9 cellular contexts compared by ENCODE assay signal in the genomic region with DNA sequence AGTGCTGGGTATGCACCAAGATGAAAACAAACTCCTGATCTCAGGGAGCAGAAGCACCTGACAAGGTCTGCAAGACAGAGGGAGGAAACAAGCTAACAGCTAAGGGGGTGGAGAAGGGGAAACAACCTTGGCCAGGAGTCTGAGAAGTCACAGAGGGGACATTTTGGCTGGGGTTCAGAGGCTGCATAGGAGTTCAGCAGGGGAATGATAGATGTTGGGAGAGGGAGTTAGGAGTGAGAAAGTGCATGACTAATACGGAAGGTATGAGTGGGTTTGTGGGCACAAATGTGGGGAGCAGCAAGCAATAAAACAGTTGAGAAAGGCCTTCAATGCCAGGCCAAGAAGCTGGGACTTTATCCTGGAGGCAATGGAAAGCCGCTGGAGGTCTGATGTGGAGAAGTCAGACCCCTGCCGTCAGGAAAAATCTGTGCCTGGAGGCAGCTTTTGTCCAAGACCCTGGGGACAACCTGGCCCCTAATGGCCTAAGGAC. TPM values are rescaled to one million over a fixed set of nuclear protein-coding genes. Genes with fewer than 3 reads are reported as not detected.
A peak's percentile ranks its signal among the peaks of the same experiment; 100 is the strongest.
DNase-seq lines count a peak whose midpoint lies in the region; ATAC-seq and TF ChIP-seq lines count a peak whose summit lies in the region.
"Had no signal": no experiment of that assay in that cellular context is flagged by ENCODE, and none has a peak within 500 bp of the region (broad histone marks: within the 10 kb centered on the region; RNA-seq: fewer than 3 reads in every experiment).

No MANE protein-coding gene starts in this region.

- H3K4me3 ChIP-seq in fibroblast of lung (replicated peaks in 1 of 4; ENCODE audit: control extremely low read depth in 1 of 4, insufficient read depth in 1 of 4, low read depth in 3 of 4, low read length in 4 of 4), result no peak overlapping the region
- H3K4me3 ChIP-seq in effector memory CD4-positive, alpha-beta T cell (ENCODE audit: insufficient read depth, low read depth, low read length, poor library complexity, severe bottlenecking), result no peak overlapping the region

- no peaks in the 10 kb centered on the region for H3K27me3 Mint-ChIP-seq in activated CD4-positive, alpha-beta T cell treated with anti-CD3 and anti-CD28 coated beads for 36 hours
- H3K27me3 Mint-ChIP-seq in activated CD4-positive, alpha-beta T cell treated with anti-CD3 and anti-CD28 coated beads, Interleukin-2, amount 10 ng/mL, durations not matched to agents 24 days and 14 days, result peaks cover 6% of the 10 kb centered on the region
- peaks cover 13% of the 10 kb centered on the region for H3K27me3 Mint-ChIP-seq in stimulated activated naive CD8-positive, alpha-beta T cell treated with anti-CD3 and anti-CD28 coated beads, Interleukin-15, amount 100 ng/mL, for 72 hours

- peaks cover 16% of the 10 kb centered on the region for H3K4me1 Mint-ChIP-seq in activated CD4-positive, alpha-beta T cell treated with anti-CD3 and anti-CD28 coated beads for 36 hours
- H3K4me1 Mint-ChIP-seq in activated CD4-positive, alpha-beta T cell treated with anti-CD3 and anti-CD28 coated beads, Interleukin-2, amount 10 ng/mL, durations not matched to agents 24 days and 14 days, result peaks cover 9% of the 10 kb centered on the region
- H3K4me1 Mint-ChIP-seq in stimulated activated naive CD8-positive, alpha-beta T cell treated with anti-CD3 and anti-CD28 coated beads, Interleukin-15, amount 100 ng/mL, for 72 hours, result peaks cover 33% of the 10 kb centered on the region

- peak; percentile 51 for DNase-seq in activated CD4-positive, alpha-beta T cell treated with anti-CD3 and anti-CD28 coated beads for 36 hours
- no peak for DNase-seq in activated CD4-positive, alpha-beta T cell treated with anti-CD3 and anti-CD28 coated beads, Interleukin-2, amount 10 ng/mL, durations not matched to agents 24 days and 14 days
- DNase-seq in fibroblast of lung (ENCODE audit: low read depth in 2 of 2), result peak; percentile 65 to 95
- DNase-seq in stimulated activated naive CD8-positive, alpha-beta T cell treated with anti-CD3 and anti-CD28 coated beads, Interleukin-15, amount 100 ng/mL, for 72 hours, result no peak
- DNase-seq in stimulated activated naive CD4-positive, alpha-beta T cell (lab: John Stamatoyannopoulos, UW), result no peak
- DNase-seq in effector memory CD4-positive, alpha-beta T cell, result no peak
- DNase-seq: NK-92 treated with Interleukin-12 subunit alpha and Interleukin-12 subunit beta, amount 100 ng/mL, for 24 hours had no signal

- CTCF ChIA-PET in activated CD4-positive, alpha-beta T cell treated with anti-CD3 and anti-CD28 coated beads for 36 hours (lab: Charles Lee), result interaction anchor here (0.7 kb wide), 1 partner anchor 14 kb away, joined by 3 read pairs; no protein-coding TSS in a partner anchor

- peaks cover 29% of the 10 kb centered on the region for H3K4me1 ChIP-seq in fibroblast of lung (ENCODE audit: control insufficient read depth, extremely low read depth, insufficient read depth, low read length)
- no peaks in the 10 kb centered on the region for H3K4me1 ChIP-seq in effector memory CD4-positive, alpha-beta T cell (ENCODE audit: control insufficient read depth, insufficient read depth, low read length, poor library complexity, severe bottlenecking)

- H3K9ac ChIP-seq in fibroblast of lung (ENCODE audit: insufficient read depth, low read length), result no peak overlapping the region

- POLR2A ChIA-PET in activated CD4-positive, alpha-beta T cell treated with anti-CD3 and anti-CD28 coated beads for 36 hours (lab: Charles Lee), result no interaction called here

- TF ChIP-seq CTCF in fibroblast of lung (conservative IDR thresholded peaks at IDR 0.05 in 1 of 2, IDR thresholded peaks at IDR 0.05 in 1 of 2; ENCODE audit: low read depth in 1 of 2, low read length in 2 of 2), result no peak

- no peak overlapping the region for H3K4me3 Mint-ChIP-seq in activated CD4-positive, alpha-beta T cell treated with anti-CD3 and anti-CD28 coated beads for 36 hours
- no peak overlapping the region for H3K4me3 Mint-ChIP-seq in activated CD4-positive, alpha-beta T cell treated with anti-CD3 and anti-CD28 coated beads, Interleukin-2, amount 10 ng/mL, durations not matched to agents 24 days and 14 days
- H3K4me3 Mint-ChIP-seq in stimulated activated naive CD8-positive, alpha-beta T cell treated with anti-CD3 and anti-CD28 coated beads, Interleukin-15, amount 100 ng/mL, for 72 hours, result no peak overlapping the region

- peak overlapping the region; percentile 67 for H3K4me2 ChIP-seq in fibroblast of lung (ENCODE audit: extremely low read depth, insufficient read depth, low read length)

- no peaks in the 10 kb centered on the region for H3K27me3 ChIP-seq in fibroblast of lung (ENCODE audit: control insufficient read depth, insufficient read depth, low read length)
- H3K27me3 ChIP-seq in effector memory CD4-positive, alpha-beta T cell (replicated peaks; ENCODE audit: control insufficient read depth, insufficient read depth, low read length, poor library complexity, severe bottlenecking), result no peaks in the 10 kb centered on the region

- no peaks in the 10 kb centered on the region for H3K9me3 ChIP-seq in fibroblast of lung (ENCODE audit: control insufficient read depth, insufficient read depth, low read depth, low read length)
- H3K9me3 ChIP-seq in effector memory CD4-positive, alpha-beta T cell (ENCODE audit: control insufficient read depth, low read length), result no peaks in the 10 kb centered on the region

- no peaks in the 10 kb centered on the region for H4K20me1 ChIP-seq in fibroblast of lung (ENCODE audit: control insufficient read depth, extremely low read depth, insufficient read depth, low read length)

- H3K27ac ChIP-seq in fibroblast of lung (ENCODE audit: insufficient read depth, low read length), result peak overlapping the region; percentile 36
- no peak overlapping the region for H3K27ac ChIP-seq in effector memory CD4-positive, alpha-beta T cell (ENCODE audit: insufficient read depth, low read length, poor library complexity, severe bottlenecking)

- ATAC-seq in activated CD4-positive, alpha-beta T cell treated with anti-CD3 and anti-CD28 coated beads for 36 hours, result peak; percentile 75
- peak; percentile 63 for ATAC-seq in SK-N-SH treated with all-trans-retinoic acid at 6 μM for 48 hours
- ATAC-seq in stimulated activated naive CD8-positive, alpha-beta T cell treated with anti-CD3 and anti-CD28 coated beads, Interleukin-15, amount 100 ng/mL, for 72 hours, result peak; percentile 65
- ATAC-seq in GM21367 (IDR thresholded peaks at IDR 0.05; ENCODE audit: unreplicated experiment), result no peak

- H2AFZ ChIP-seq in fibroblast of lung (ENCODE audit: low read length), result no peak overlapping the region

- intact Hi-C loops in activated CD4-positive, alpha-beta T cell treated with anti-CD3 and anti-CD28 coated beads for 36 hours (cut with DNase I, micrococcal nuclease), result no loop called here
- intact Hi-C loops in activated CD4-positive, alpha-beta T cell treated with anti-CD3 and anti-CD28 coated beads, Interleukin-2, amount 10 ng/mL, durations not matched to agents 24 days and 14 days (cut with micrococcal nuclease), result no loop called here

- no peaks in the 10 kb centered on the region for H3K9me3 Mint-ChIP-seq in activated CD4-positive, alpha-beta T cell treated with anti-CD3 and anti-CD28 coated beads for 36 hours (ENCODE audit: low read depth)
- no peaks in the 10 kb centered on the region for H3K9me3 Mint-ChIP-seq in activated CD4-positive, alpha-beta T cell treated with anti-CD3 and anti-CD28 coated beads, Interleukin-2, amount 10 ng/mL, durations not matched to agents 24 days and 14 days
- no peaks in the 10 kb centered on the region for H3K9me3 Mint-ChIP-seq in stimulated activated naive CD8-positive, alpha-beta T cell treated with anti-CD3 and anti-CD28 coated beads, Interleukin-15, amount 100 ng/mL, for 72 hours

- H3K79me2 ChIP-seq in fibroblast of lung (ENCODE audit: control insufficient read depth, insufficient read depth, low read length), result peaks cover 65% of the 10 kb centered on the region

- no peak overlapping the region for H3K27ac Mint-ChIP-seq in activated CD4-positive, alpha-beta T cell treated with anti-CD3 and anti-CD28 coated beads for 36 hours
- H3K27ac Mint-ChIP-seq in activated CD4-positive, alpha-beta T cell treated with anti-CD3 and anti-CD28 coated beads, Interleukin-2, amount 10 ng/mL, durations not matched to agents 24 days and 14 days, result no peak overlapping the region
- no peak overlapping the region for H3K27ac Mint-ChIP-seq in stimulated activated naive CD8-positive, alpha-beta T cell treated with anti-CD3 and anti-CD28 coated beads, Interleukin-15, amount 100 ng/mL, for 72 hours

- peaks cover 29% of the 10 kb centered on the region for H3K36me3 ChIP-seq in fibroblast of lung (ENCODE audit: control insufficient read depth, insufficient read depth, low read length)
- no peaks in the 10 kb centered on the region for H3K36me3 ChIP-seq in effector memory CD4-positive, alpha-beta T cell (ENCODE audit: control insufficient read depth, insufficient read depth, low read length)

- H3K36me3 Mint-ChIP-seq in activated CD4-positive, alpha-beta T cell treated with anti-CD3 and anti-CD28 coated beads for 36 hours (ENCODE audit: low read depth), result no peaks in the 10 kb centered on the region
- H3K36me3 Mint-ChIP-seq in activated CD4-positive, alpha-beta T cell treated with anti-CD3 and anti-CD28 coated beads, Interleukin-2, amount 10 ng/mL, durations not matched to agents 24 days and 14 days (ENCODE audit: low read depth), result no peaks in the 10 kb centered on the region

TF ChIP-seq in SK-N-SH treated with all-trans-retinoic acid at 6 μM for 48 hours, 23 proteins besides CTCF, POLR2A, EP300 and RAD21:
- TF ChIP-seq ESRRG (CRISPR knock-in tag; IDR thresholded peaks at IDR 0.05) (no peak), PPARA (CRISPR knock-in tag; IDR thresholded peaks at IDR 0.05; ENCODE audit: borderline replicate concordance) (no peak), TOX (CRISPR knock-in tag; IDR thresholded peaks at IDR 0.05; ENCODE audit: borderline replicate concordance) (0 out of 2 replicates have a peak, but pooled peaks have one; percentile 38), GLIS3 (CRISPR knock-in tag; IDR thresholded peaks at IDR 0.05) (no peak), ZFP3 (CRISPR knock-in tag; IDR thresholded peaks at IDR 0.05) (peak; percentile 100)

RNA-seq across cellular contexts. Expression of gene EPHA2, which starts 16.4 kb away (rescaled TPM):
- total RNA-seq in activated CD4-positive, alpha-beta T cell treated with anti-CD3 and anti-CD28 coated beads for 36 hours, result under 1 TPM; 0.19 to 0.21 TPM
- total RNA-seq in activated CD4-positive, alpha-beta T cell treated with anti-CD3 and anti-CD28 coated beads, Interleukin-2, amount 10 ng/mL, durations not matched to agents 24 days and 14 days, result not detected in 2 replicates
- 21.1 and 24.6 TPM in 2 replicates for total RNA-seq in fibroblast of lung
- polyA plus RNA-seq in fibroblast of lung, result 9.8 and 22.6 TPM in 2 replicates
- polyA plus RNA-seq in fibroblast of lung (2012), result 11.0 and 26.4 TPM in 2 replicates
- 46.5 and 99.3 TPM in 2 replicates for polyA minus RNA-seq in fibroblast of lung (ENCODE audit: low replicate concordance)

Comparison
In these comparisons a context has a peak if more than half of its experiments do, and no peak if none do; other contexts are left out.
1. DNase-seq: peak in activated CD4-positive, alpha-beta T cell treated with anti-CD3 and anti-CD28 coated beads for 36 hours (single experiment) and fibroblast of lung (2 of 2); none in activated CD4-positive, alpha-beta T cell treated with anti-CD3 and anti-CD28 coated beads, Interleukin-2, amount 10 ng/mL, durations not matched to agents 24 days and 14 days (single experiment), stimulated activated naive CD8-positive, alpha-beta T cell treated with anti-CD3 and anti-CD28 coated beads, Interleukin-15, amount 100 ng/mL, for 72 hours (0 of 2), stimulated activated naive CD4-positive, alpha-beta T cell (0 of 6) and effector memory CD4-positive, alpha-beta T cell (0 of 3).
2. RNA of gene EPHA2, which starts 16.4 kb away (total RNA-seq): 21.1 to 24.6 TPM in fibroblast of lung; 0.19 to 0.21 TPM in activated CD4-positive, alpha-beta T cell treated with anti-CD3 and anti-CD28 coated beads for 36 hours and not detected in activated CD4-positive, alpha-beta T cell treated with anti-CD3 and anti-CD28 coated beads, Interleukin-2, amount 10 ng/mL, durations not matched to agents 24 days and 14 days; every median in the first group is over 10 times any median in the second.